In genomic region chr16:81035398-81035974, GRCh38 we compare ENCODE assay signal across 1 cellular context.
A peak's percentile ranks its signal among the peaks of the same experiment; 100 is the strongest.
TF ChIP-seq lines count a peak whose summit lies in the region.

Gene ATMIN, plus strand, starts transcription at chr16:81035842. Its CDS starts 29 bp downstream, at chr16:81035871.

TF ChIP-seq in K562, 482 proteins besides CTCF, POLR2A, EP300 and RAD21 (continued from another document and continues in another):
- TF ChIP-seq ZNF740 (CRISPR knock-in tag; IDR thresholded peaks at IDR 0.05) (no peak), ZNF740 (tag; IDR thresholded peaks at IDR 0.05) (no peak), SFPQ (IDR thresholded peaks at IDR 0.05; ENCODE audit: low read depth, low read length) (no peak), ZC3H4 (CRISPR knock-in tag; IDR thresholded peaks at IDR 0.05; ENCODE audit: borderline replicate concordance) (no peak), KHSRP (IDR thresholded peaks at IDR 0.05) (no peak), ELF2 (CRISPR knock-in tag; IDR thresholded peaks at IDR 0.05) (peak; percentile 33; the same call in 1 of the 2 replicates), ZEB2 (IDR thresholded peaks at IDR 0.05) (peak; percentile 98), KDM1A (IDR thresholded peaks at IDR 0.05) (0 out of 4 replicates have a peak, but pooled peaks of 1 of the 2 experiments have one; percentile 16), ZNF449 (CRISPR knock-in tag; IDR thresholded peaks at IDR 0.05) (no peak), MBD2 (IDR thresholded peaks at IDR 0.05; ENCODE audit: borderline replicate concordance, low read depth) (no peak), ZBTB11 (CRISPR knock-in tag; IDR thresholded peaks at IDR 0.05) (peak in 1 of 3 experiments; percentile 62; a peak in 1 of 6 replicates), NR2C1 (IDR thresholded peaks at IDR 0.05) (no peak), NR2C1 (tag; IDR thresholded peaks at IDR 0.05) (no peak), ZNF282 (CRISPR knock-in tag; IDR thresholded peaks at IDR 0.05) (no peak), RBM34 (IDR thresholded peaks at IDR 0.05; ENCODE audit: borderline replicate concordance, insufficient read depth, low read length) (no peak), ZNF408 (CRISPR knock-in tag; IDR thresholded peaks at IDR 0.05; ENCODE audit: low read depth) (no peak), ZSCAN32 (CRISPR knock-in tag; IDR thresholded peaks at IDR 0.05) (no peak), XRCC5 (IDR thresholded peaks at IDR 0.05; ENCODE audit: low read depth, low read length) (peak; percentile 91), RB1 (IDR thresholded peaks at IDR 0.05; ENCODE audit: low read depth) (peak; percentile 98), ZNF134 (CRISPR knock-in tag; conservative IDR thresholded peaks at IDR 0.05) (no peak), ZKSCAN1 (IDR thresholded peaks at IDR 0.05; ENCODE audit: low read depth, low read length) (0 out of 2 replicates have a peak, but pooled peaks have one; percentile 54), PHF20 (IDR thresholded peaks at IDR 0.05; ENCODE audit: partially characterized antibody) (peak; percentile 16), SMC3 (conservative IDR thresholded peaks at IDR 0.05; ENCODE audit: insufficient read depth, low read depth, low read length) (peak; percentile 96), SMAD2 (IDR thresholded peaks at IDR 0.05; ENCODE audit: low read depth, low read length) (no peak), ZNF175 (CRISPR knock-in tag; IDR thresholded peaks at IDR 0.05; ENCODE audit: low read depth) (no peak)
- TF ChIP-seq, protein P1, sequence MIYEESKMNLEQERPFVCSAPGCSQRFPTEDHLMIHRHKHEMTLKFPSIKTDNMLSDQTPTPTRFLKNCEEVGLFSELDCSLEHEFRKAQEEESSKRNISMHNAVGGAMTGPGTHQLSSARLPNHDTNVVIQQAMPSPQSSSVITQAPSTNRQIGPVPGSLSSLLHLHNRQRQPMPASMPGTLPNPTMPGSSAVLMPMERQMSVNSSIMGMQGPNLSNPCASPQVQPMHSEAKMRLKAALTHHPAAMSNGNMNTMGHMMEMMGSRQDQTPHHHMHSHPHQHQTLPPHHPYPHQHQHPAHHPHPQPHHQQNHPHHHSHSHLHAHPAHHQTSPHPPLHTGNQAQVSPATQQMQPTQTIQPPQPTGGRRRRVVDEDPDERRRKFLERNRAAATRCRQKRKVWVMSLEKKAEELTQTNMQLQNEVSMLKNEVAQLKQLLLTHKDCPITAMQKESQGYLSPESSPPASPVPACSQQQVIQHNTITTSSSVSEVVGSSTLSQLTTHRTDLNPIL (CRISPR knock-in tag; IDR thresholded peaks at IDR 0.05): no peak
- TF ChIP-seq, protein P2, sequence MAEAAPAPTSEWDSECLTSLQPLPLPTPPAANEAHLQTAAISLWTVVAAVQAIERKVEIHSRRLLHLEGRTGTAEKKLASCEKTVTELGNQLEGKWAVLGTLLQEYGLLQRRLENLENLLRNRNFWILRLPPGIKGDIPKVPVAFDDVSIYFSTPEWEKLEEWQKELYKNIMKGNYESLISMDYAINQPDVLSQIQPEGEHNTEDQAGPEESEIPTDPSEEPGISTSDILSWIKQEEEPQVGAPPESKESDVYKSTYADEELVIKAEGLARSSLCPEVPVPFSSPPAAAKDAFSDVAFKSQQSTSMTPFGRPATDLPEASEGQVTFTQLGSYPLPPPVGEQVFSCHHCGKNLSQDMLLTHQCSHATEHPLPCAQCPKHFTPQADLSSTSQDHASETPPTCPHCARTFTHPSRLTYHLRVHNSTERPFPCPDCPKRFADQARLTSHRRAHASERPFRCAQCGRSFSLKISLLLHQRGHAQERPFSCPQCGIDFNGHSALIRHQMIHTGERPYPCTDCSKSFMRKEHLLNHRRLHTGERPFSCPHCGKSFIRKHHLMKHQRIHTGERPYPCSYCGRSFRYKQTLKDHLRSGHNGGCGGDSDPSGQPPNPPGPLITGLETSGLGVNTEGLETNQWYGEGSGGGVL (CRISPR knock-in tag; IDR thresholded peaks at IDR 0.05): no peak
- TF ChIP-seq, protein P3, sequence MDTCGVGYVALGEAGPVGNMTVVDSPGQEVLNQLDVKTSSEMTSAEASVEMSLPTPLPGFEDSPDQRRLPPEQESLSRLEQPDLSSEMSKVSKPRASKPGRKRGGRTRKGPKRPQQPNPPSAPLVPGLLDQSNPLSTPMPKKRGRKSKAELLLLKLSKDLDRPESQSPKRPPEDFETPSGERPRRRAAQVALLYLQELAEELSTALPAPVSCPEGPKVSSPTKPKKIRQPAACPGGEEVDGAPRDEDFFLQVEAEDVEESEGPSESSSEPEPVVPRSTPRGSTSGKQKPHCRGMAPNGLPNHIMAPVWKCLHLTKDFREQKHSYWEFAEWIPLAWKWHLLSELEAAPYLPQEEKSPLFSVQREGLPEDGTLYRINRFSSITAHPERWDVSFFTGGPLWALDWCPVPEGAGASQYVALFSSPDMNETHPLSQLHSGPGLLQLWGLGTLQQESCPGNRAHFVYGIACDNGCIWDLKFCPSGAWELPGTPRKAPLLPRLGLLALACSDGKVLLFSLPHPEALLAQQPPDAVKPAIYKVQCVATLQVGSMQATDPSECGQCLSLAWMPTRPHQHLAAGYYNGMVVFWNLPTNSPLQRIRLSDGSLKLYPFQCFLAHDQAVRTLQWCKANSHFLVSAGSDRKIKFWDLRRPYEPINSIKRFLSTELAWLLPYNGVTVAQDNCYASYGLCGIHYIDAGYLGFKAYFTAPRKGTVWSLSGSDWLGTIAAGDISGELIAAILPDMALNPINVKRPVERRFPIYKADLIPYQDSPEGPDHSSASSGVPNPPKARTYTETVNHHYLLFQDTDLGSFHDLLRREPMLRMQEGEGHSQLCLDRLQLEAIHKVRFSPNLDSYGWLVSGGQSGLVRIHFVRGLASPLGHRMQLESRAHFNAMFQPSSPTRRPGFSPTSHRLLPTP (IDR thresholded peaks at IDR 0.05; ENCODE audit: borderline replicate concordance, extremely low read depth, insufficient read length): no peak
- TF ChIP-seq, protein P4, sequence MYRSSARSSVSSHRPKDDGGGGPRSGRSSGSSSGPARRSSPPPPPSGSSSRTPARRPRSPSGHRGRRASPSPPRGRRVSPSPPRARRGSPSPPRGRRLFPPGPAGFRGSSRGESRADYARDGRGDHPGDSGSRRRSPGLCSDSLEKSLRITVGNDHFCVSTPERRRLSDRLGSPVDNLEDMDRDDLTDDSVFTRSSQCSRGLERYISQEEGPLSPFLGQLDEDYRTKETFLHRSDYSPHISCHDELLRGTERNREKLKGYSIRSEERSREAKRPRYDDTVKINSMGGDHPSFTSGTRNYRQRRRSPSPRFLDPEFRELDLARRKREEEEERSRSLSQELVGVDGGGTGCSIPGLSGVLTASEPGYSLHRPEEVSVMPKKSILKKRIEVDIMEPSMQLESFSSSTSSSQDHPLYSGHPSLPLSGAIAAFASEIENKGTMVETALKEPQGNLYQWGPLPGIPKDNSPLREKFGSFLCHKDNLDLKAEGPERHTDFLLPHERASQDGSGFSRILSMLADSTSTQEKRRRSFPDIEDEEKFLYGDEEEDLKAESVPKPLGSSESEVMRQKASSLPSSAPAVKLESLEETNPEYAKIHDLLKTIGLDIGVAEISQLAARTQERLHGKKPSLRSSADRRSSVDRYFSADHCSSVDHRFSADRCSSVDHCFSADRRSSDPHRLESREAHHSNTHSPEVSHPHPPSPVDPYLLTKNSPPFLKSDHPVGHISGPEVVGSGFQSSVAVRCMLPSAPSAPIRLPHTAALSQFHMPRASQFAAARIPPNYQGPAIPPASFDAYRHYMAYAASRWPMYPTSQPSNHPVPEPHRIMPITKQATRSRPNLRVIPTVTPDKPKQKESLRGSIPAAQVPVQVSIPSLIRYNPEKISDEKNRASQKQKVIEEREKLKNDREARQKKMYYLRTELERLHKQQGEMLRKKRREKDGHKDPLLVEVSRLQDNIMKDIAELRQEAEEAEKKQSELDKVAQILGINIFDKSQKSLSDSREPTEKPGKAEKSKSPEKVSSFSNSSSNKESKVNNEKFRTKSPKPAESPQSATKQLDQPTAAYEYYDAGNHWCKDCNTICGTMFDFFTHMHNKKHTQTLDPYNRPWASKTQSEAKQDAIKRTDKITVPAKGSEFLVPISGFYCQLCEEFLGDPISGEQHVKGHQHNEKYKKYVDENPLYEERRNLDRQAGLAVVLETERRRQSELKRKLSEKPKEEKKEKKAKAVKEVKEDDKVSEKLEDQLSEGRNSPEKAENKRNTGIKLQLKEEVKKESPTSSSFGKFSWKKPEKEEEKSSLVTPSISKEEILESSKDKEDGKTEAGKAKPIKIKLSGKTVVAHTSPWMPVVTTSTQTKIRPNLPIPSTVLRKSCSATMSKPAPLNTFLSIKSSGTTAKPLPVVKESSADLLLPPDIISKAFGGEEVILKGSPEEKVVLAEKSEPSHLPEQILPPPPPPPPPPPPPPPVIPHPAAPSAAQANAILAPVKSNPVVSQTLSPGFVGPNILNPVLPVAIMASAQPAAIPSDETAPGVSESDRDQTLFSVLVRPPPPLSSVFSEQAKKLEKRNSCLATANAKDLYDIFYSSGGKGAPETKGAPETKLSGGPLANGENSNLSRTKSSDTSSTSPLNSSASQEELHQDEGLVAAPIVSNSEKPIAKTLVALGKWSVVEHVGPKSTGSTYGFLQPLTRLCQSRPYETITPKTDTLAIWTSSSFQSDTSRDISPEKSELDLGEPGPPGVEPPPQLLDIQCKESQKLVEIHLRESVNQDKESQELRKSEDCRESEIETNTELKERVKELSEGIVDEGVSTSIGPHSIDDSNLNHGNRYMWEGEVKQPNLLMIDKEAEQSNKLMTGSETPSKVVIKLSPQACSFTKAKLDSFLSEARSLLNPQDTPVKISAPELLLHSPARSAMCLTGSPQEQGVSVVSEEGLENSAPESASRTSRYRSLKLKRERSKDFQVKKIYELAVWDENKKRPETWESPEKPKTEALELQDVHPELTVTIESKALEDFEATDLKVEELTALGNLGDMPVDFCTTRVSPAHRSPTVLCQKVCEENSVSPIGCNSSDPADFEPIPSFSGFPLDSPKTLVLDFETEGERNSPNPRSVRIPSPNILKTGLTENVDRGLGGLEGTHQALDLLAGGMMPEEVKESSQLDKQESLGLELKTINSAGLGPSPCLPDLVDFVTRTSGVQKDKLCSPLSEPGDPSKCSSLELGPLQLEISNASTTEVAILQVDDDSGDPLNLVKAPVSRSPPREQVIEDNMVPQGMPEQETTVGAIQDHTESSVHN (IDR thresholded peaks at IDR 0.05; ENCODE audit: borderline replicate concordance in 1 of 2, low read depth in 1 of 2): no peak
